2 cellular contexts compared by ENCODE assay signal in the genomic region with DNA sequence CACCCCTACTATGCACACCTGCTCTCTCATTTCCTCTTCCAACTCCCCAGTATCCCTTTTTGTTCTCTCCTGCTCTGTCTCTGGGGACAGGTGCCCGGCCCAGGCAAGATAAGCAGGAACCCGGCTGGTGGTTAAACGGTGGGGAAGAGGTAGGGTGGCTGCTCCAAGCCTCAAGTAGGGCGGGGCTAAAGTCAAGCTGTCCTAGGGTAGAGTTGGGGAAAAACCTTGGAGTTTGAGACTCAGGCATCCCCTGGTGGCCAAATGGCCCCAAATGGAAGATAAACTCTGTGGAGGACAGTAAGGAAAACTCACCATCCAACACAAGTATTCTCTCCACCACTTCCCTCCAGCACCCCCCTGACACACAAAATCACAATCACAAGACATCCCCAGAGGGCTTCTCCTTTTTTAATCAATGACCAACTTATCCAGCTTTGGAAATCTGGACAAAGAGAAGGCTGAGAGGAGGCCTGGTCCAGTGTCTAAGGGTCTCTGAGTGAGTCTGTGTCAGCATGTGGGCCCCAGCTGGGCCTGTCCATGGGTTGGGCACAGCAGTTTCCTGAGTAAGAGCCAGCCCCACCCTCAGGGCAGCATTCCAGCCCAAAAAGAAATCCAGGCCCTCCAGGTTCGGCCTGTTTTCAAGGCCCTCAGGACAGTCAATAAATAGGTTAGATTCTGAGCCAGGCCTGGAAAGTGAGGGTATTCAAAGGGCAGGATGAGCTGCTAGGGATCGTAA.
TF ChIP-seq lines count a peak whose summit lies in the region.

No MANE protein-coding gene starts in this region.

TF ChIP-seq in K562, 482 proteins besides CTCF, POLR2A, EP300 and RAD21:
- TF ChIP-seq SMC3 (conservative IDR thresholded peaks at IDR 0.05; ENCODE audit: insufficient read depth, low read depth, low read length) (0 out of 2 replicates have a peak, but pooled peaks have one; percentile 15), ILF3 (IDR thresholded peaks at IDR 0.05; ENCODE audit: borderline replicate concordance) (no peak), TRIM24 (IDR thresholded peaks at IDR 0.05) (no peak), NUFIP1 (IDR thresholded peaks at IDR 0.05; ENCODE audit: partially characterized antibody) (no peak), HDAC2 (IDR thresholded peaks at IDR 0.05) (no peak)
- TF ChIP-seq, protein P1, sequence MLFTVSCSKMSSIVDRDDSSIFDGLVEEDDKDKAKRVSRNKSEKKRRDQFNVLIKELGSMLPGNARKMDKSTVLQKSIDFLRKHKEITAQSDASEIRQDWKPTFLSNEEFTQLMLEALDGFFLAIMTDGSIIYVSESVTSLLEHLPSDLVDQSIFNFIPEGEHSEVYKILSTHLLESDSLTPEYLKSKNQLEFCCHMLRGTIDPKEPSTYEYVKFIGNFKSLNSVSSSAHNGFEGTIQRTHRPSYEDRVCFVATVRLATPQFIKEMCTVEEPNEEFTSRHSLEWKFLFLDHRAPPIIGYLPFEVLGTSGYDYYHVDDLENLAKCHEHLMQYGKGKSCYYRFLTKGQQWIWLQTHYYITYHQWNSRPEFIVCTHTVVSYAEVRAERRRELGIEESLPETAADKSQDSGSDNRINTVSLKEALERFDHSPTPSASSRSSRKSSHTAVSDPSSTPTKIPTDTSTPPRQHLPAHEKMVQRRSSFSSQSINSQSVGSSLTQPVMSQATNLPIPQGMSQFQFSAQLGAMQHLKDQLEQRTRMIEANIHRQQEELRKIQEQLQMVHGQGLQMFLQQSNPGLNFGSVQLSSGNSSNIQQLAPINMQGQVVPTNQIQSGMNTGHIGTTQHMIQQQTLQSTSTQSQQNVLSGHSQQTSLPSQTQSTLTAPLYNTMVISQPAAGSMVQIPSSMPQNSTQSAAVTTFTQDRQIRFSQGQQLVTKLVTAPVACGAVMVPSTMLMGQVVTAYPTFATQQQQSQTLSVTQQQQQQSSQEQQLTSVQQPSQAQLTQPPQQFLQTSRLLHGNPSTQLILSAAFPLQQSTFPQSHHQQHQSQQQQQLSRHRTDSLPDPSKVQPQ (CRISPR knock-in tag; IDR thresholded peaks at IDR 0.05; ENCODE audit: borderline replicate concordance): no peak

TF ChIP-seq in liver, 16 proteins besides CTCF, POLR2A, EP300 and RAD21:
- TF ChIP-seq EGR1 (IDR thresholded peaks at IDR 0.05; ENCODE audit: low read depth in 2 of 2) (no peak), HNF4A (conservative IDR thresholded peaks at IDR 0.05) (peak; percentile 17 to 33)
